Comparison of ENCODE assay signal across 28 cellular contexts in genomic region chr10:87507879-87508278, GRCh38. TPM values are rescaled to one million over a fixed set of nuclear protein-coding genes. Genes with fewer than 3 reads are reported as not detected.
A peak's percentile ranks its signal among the peaks of the same experiment; 100 is the strongest.
DNase-seq lines count a peak whose midpoint lies in the region; ATAC-seq, FAIRE-seq and TF ChIP-seq lines count a peak whose summit lies in the region.
"Had no signal": no experiment of that assay in that cellular context is flagged by ENCODE, and none has a peak within 500 bp of the region (broad histone marks: within the 10 kb centered on the region; RNA-seq: fewer than 3 reads in every experiment).

No MANE protein-coding gene starts in this region.

- H3K9me3 ChIP-seq in PC-3 (ENCODE audit: low read length) (no peaks in the 10 kb centered on the region), OCI-LY7 (ENCODE audit: low read length) (no peaks in the 10 kb centered on the region)
- H3K9me3 ChIP-seq: mucosa of descending colon, right atrium auricular region, spleen, suprapubic skin had no signal

- H3K36me3 Mint-ChIP-seq in neural crest cell (ENCODE audit: low read depth) = peaks cover 5% of the 10 kb centered on the region

- H3K9ac ChIP-seq in PC-3 (ENCODE audit: low read length) = no peak overlapping the region

- ATAC-seq in PC-3 = no peak
- ATAC-seq in GM21717 (IDR thresholded peaks at IDR 0.05; ENCODE audit: unreplicated experiment) = no peak
- ATAC-seq: mucosa of descending colon; natural killer cell treated with Interleukin-12 subunit alpha and Interleukin-12 subunit beta and Interleukin-15 and Interleukin-18, amount 100 ng/mL, for 72 hours; stimulated activated effector memory CD8-positive, alpha-beta T cell treated with anti-CD3 and anti-CD28 coated beads, Interleukin-12 subunit alpha, Interleukin-12 subunit beta, amount 100 ng/mL, for 72 hours; T-helper 17 cell had no signal

- intact Hi-C loops in PC-3 (cut with micrococcal nuclease) = no loop called here
- intact Hi-C loops in OCI-LY7 (cut with micrococcal nuclease; ENCODE audit: unreplicated experiment) = no loop called here

- H3K27ac ChIP-seq in PC-3 (ENCODE audit: low read length) (no peak overlapping the region), OCI-LY7 (ENCODE audit: low read depth, low read length, poor library complexity, severe bottlenecking) (no peak overlapping the region)
- H3K27ac ChIP-seq: C4-2B, right atrium auricular region, spleen, suprapubic skin had no signal

- peak; percentile 71 for FAIRE-seq in H54 (lab: Jason Lieb, UNC)
- FAIRE-seq: endothelial cell of umbilical vein had no signal

- H3K79me2 ChIP-seq in PC-3 (ENCODE audit: low read length) (peaks cover 38% of the 10 kb centered on the region), OCI-LY7 (ENCODE audit: insufficient read depth, low read depth, low read length) (no peaks in the 10 kb centered on the region)

- H3K9me2 ChIP-seq in PC-3 (replicated peaks; ENCODE audit: low read length) (no peaks in the 10 kb centered on the region), OCI-LY7 (ENCODE audit: insufficient read depth, low read length) (no peaks in the 10 kb centered on the region)

- H3K4me3 ChIP-seq in PC-3 (ENCODE audit: low read length) (no peak overlapping the region), OCI-LY7 (ENCODE audit: low read depth, low read length, poor library complexity, severe bottlenecking) (no peak overlapping the region)
- H3K4me3 ChIP-seq: lung, mucosa of descending colon, right atrium auricular region, spleen, suprapubic skin had no signal

- POLR2A ChIA-PET in PC-3 (lab: Charles Lee; ENCODE audit: unreplicated experiment) (no interaction called here), OCI-LY7 (lab: Charles Lee) (interaction anchor here (1.4 kb wide), 1 partner anchor 9 kb away, joined by 4 read pairs; no protein-coding TSS in a partner anchor)

- no peaks in the 10 kb centered on the region for H3K9me3 Mint-ChIP-seq in neural crest cell
- H3K9me3 Mint-ChIP-seq: natural killer cell treated with Interleukin-12 subunit alpha and Interleukin-12 subunit beta and Interleukin-15 and Interleukin-18, amount 100 ng/mL, for 72 hours; stimulated activated effector memory CD8-positive, alpha-beta T cell treated with anti-CD3 and anti-CD28 coated beads, Interleukin-12 subunit alpha, Interleukin-12 subunit beta, amount 100 ng/mL, for 72 hours had no signal

- H3K4me1 Mint-ChIP-seq in neural crest cell = peaks cover 35% of the 10 kb centered on the region

- H2AFZ ChIP-seq in PC-3 (ENCODE audit: low read length) (no peak overlapping the region), OCI-LY7 (ENCODE audit: low read length) (no peak overlapping the region)

- no peaks in the 10 kb centered on the region for H3F3A ChIP-seq in PC-3 (ENCODE audit: low read length, unreplicated experiment)

- peak overlapping the region; percentile 17 for H3K4me3 Mint-ChIP-seq in neural crest cell
- H3K4me3 Mint-ChIP-seq: natural killer cell treated with Interleukin-12 subunit alpha and Interleukin-12 subunit beta and Interleukin-15 and Interleukin-18, amount 100 ng/mL, for 72 hours; stimulated activated effector memory CD8-positive, alpha-beta T cell treated with anti-CD3 and anti-CD28 coated beads, Interleukin-12 subunit alpha, Interleukin-12 subunit beta, amount 100 ng/mL, for 72 hours; T-helper 17 cell had no signal

- peak overlapping the region; percentile 17 for H3K4me2 ChIP-seq in PC-3 (ENCODE audit: low read length)
- no peak overlapping the region for H3K4me2 ChIP-seq in OCI-LY7 (ENCODE audit: low read length)

- CTCF ChIA-PET in PC-3 (lab: Charles Lee) = no interaction called here
- CTCF ChIA-PET in OCI-LY7 (lab: Charles Lee; ENCODE audit: unreplicated experiment) = no interaction called here

- H3K27me3 ChIP-seq in PC-3 (ENCODE audit: low read length) = no peaks in the 10 kb centered on the region
- H3K27me3 ChIP-seq: right atrium auricular region, suprapubic skin had no signal

- H3K4me1 ChIP-seq in PC-3 (ENCODE audit: insufficient read depth, low read length) = peaks cover 25% of the 10 kb centered on the region
- peaks cover 10% of the 10 kb centered on the region for H3K4me1 ChIP-seq in OCI-LY7 (ENCODE audit: insufficient read depth, low read length, poor library complexity, severe bottlenecking)

- H3K27ac Mint-ChIP-seq in neural crest cell (ENCODE audit: unreplicated experiment) = no peak overlapping the region
- H3K27ac Mint-ChIP-seq: natural killer cell treated with Interleukin-12 subunit alpha and Interleukin-12 subunit beta and Interleukin-15 and Interleukin-18, amount 100 ng/mL, for 72 hours; stimulated activated effector memory CD8-positive, alpha-beta T cell treated with anti-CD3 and anti-CD28 coated beads, Interleukin-12 subunit alpha, Interleukin-12 subunit beta, amount 100 ng/mL, for 72 hours; T-helper 17 cell had no signal

- TF ChIP-seq CTCF in PC-3 (conservative IDR thresholded peaks at IDR 0.05; ENCODE audit: low read depth, low read length) = no peak
- TF ChIP-seq CTCF in neural crest cell (conservative IDR thresholded peaks at IDR 0.05) = no peak
- TF ChIP-seq CTCF in OCI-LY7 (conservative IDR thresholded peaks at IDR 0.05; ENCODE audit: low read length) = no peak

- H4K20me1 ChIP-seq in PC-3 (ENCODE audit: low read length) = no peaks in the 10 kb centered on the region
- H4K20me1 ChIP-seq in OCI-LY7 (ENCODE audit: insufficient read depth, low read length) = no peaks in the 10 kb centered on the region

- no peaks in the 10 kb centered on the region for H3K27me3 Mint-ChIP-seq in neural crest cell (ENCODE audit: low read depth)
- H3K27me3 Mint-ChIP-seq: natural killer cell treated with Interleukin-12 subunit alpha and Interleukin-12 subunit beta and Interleukin-15 and Interleukin-18, amount 100 ng/mL, for 72 hours; T-helper 17 cell had no signal

- H3K36me3 ChIP-seq in PC-3 (ENCODE audit: low read depth, low read length) (0 out of 2 replicates have a peak, but pooled peaks cover 7% of the 10 kb centered on the region), OCI-LY7 (ENCODE audit: insufficient read depth, low read length) (peaks cover 2% of the 10 kb centered on the region; the same call in 1 of the 2 replicates)

- no peak for DNase-seq in H54 (ENCODE audit: insufficient read length, low spot score)
- DNase-seq in PC-3 = no peak
- DNase-seq in erythroblast (lab: John Stamatoyannopoulos, UW) = peak; percentile 41 to 75
- no peak for DNase-seq in neural crest cell (ENCODE audit: low read depth, low spot score)
- DNase-seq in NCI-H1417 treated with DMSO at 0.1 percent for 48 hours (lab: John Stamatoyannopoulos, UW) = no peak
- no peak for DNase-seq in OCI-LY7 (ENCODE audit: low spot score)
- no peak for DNase-seq in activated CD4-positive, alpha-beta T cell treated with anti-CD3 and anti-CD28 coated beads for 4 hours
- DNase-seq: activated CD8-positive, alpha-beta memory T cell treated with anti-CD3 and anti-CD28 coated beads for 24 hours; activated effector memory CD4-positive, alpha-beta T cell treated with Interleukin-2 at 50 U/mL for 16 hours; DMS79 treated with DMSO at 0.1 percent for 48 hours; GF-D8; kidney glomerular epithelial cell; mucosa of descending colon; NCI-H1105; NCI-H2029; NCI-H526; RPMI8226; spleen; stimulated activated CD4-positive, alpha-beta T cell treated with anti-CD3 and anti-CD28 coated beads, Interleukin-2, amount 100 ng/mL, for 48 hours; T-helper 17 cell had no signal

- TF ChIP-seq POLR2A in H54 (IDR thresholded peaks at IDR 0.05; ENCODE audit: low read depth, low read length) (no peak), erythroblast (IDR thresholded peaks at IDR 0.05; ENCODE audit: low read length) (no peak)

- BruUV-seq in PC-3 (replicated peaks; lab: Mats Ljungman, UMichigan) (no TSS peak), OCI-LY7 (replicated peaks; lab: Mats Ljungman, UMichigan) (no TSS peak)

RNA-seq across cellular contexts. Expression of gene MINPP1, which starts 3.2 kb away (rescaled TPM):
- total RNA-seq in PC-3 (2014; rRNA removed) (13.6 and 14.3 TPM in 2 replicates), neural crest cell (23.9 TPM in 2 replicates), OCI-LY7 (2022) (6.8 and 8.4 TPM in 2 replicates)
- total RNA-seq in OCI-LY7 (2014; rRNA removed; shearing (Covaris generic)) = 3.6 and 4.0 TPM in 2 replicates

Comparison
In these comparisons a context has a peak if more than half of its experiments do, and no peak if none do; other contexts are left out.
1. DNase-seq: peak in erythroblast (2 of 2); none in H54 (single experiment), PC-3 (single experiment), neural crest cell (single experiment), NCI-H1417 treated with DMSO at 0.1 percent for 48 hours (single experiment), OCI-LY7 (single experiment) and activated CD4-positive, alpha-beta T cell treated with anti-CD3 and anti-CD28 coated beads for 4 hours (0 of 2).